In the genomic region with DNA sequence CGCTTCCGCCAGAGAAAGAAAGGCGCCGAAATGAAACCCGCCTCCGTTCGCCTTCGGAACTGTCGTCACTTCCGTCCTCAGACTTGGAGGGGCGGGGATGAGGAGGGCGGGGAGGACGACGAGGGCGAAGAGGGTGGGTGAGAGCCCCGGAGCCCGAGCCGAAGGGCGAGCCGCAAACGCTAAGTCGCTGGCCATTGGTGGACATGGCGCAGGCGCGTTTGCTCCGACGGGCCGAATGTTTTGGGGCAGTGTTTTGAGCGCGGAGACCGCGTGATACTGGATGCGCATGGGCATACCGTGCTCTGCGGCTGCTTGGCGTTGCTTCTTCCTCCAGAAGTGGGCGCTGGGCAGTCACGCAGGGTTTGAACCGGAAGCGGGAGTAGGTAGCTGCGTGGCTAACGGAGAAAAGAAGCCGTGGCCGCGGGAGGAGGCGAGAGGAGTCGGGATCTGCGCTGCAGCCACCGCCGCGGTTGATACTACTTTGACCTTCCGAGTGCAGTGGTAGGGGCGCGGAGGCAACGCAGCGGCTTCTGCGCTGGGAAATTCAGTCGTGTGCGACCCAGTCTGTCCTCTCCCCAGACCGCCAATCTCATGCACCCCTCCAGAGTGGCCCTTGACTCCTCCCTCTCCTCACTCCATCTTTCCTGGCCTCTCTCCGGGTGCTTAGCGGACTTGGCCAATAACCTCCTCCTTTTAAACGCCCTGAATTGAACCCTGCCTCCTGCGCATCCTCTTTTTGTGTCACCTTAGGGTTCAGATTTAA, we compare ENCODE assay signal across 1 cellular context.
A peak's percentile ranks its signal among the peaks of the same experiment; 100 is the strongest.
TF ChIP-seq lines count a peak whose summit lies in the region.

Gene ATM (plus strand): TSS at position 382 of the 763 bp plus-strand sequence. CDS start 4,558 bp downstream, outside the sequence.

TF ChIP-seq in HepG2, 621 proteins besides CTCF, POLR2A, EP300 and RAD21 (continued from another document and continues in another):
- TF ChIP-seq SUZ12 (IDR thresholded peaks at IDR 0.05; ENCODE audit: low read depth, low read length) (no peak), RFX5 (IDR thresholded peaks at IDR 0.05; ENCODE audit: low read depth, low read length) (no peak), ZNF468 (CRISPR knock-in tag; IDR thresholded peaks at IDR 0.05) (no peak), KDM6A (CRISPR knock-in tag; IDR thresholded peaks at IDR 0.05; ENCODE audit: low read depth) (no peak), TFAP4 (IDR thresholded peaks at IDR 0.05; ENCODE audit: borderline replicate concordance, low read depth) (peak; percentile 11; the same call in 1 of the 2 replicates), ZNF17 (CRISPR knock-in tag; IDR thresholded peaks at IDR 0.05) (no peak), GMEB2 (CRISPR knock-in tag; IDR thresholded peaks at IDR 0.05; ENCODE audit: low read depth) (no peak), KDM5B (CRISPR knock-in tag; IDR thresholded peaks at IDR 0.05; ENCODE audit: borderline replicate concordance) (peak; percentile 94), MED1 (CRISPR knock-in tag; IDR thresholded peaks at IDR 0.05) (peak; percentile 52), ZNF780A (CRISPR knock-in tag; IDR thresholded peaks at IDR 0.05) (no peak), ZNF530 (CRISPR knock-in tag; IDR thresholded peaks at IDR 0.05; ENCODE audit: low read depth) (no peak), NFYB (CRISPR knock-in tag; IDR thresholded peaks at IDR 0.05) (peak; percentile 85), ZNF343 (CRISPR knock-in tag; IDR thresholded peaks at IDR 0.05) (no peak), RCOR2 (CRISPR knock-in tag; IDR thresholded peaks at IDR 0.05) (no peak), GTF2F1 (IDR thresholded peaks at IDR 0.05; ENCODE audit: low read length) (no peak), THYN1 (CRISPR knock-in tag; IDR thresholded peaks at IDR 0.05; ENCODE audit: borderline replicate concordance, low read depth) (no peak), ZFAT (CRISPR knock-in tag; conservative IDR thresholded peaks at IDR 0.05) (no peak), ZNF30 (CRISPR knock-in tag; IDR thresholded peaks at IDR 0.05) (no peak), ZSCAN29 (CRISPR knock-in tag; conservative IDR thresholded peaks at IDR 0.05) (no peak; the same call in 1 of the 2 replicates), MIER3 (CRISPR knock-in tag; IDR thresholded peaks at IDR 0.05; ENCODE audit: borderline replicate concordance) (peak; percentile 64; the same call in 1 of the 2 replicates), TCF7 (IDR thresholded peaks at IDR 0.05; ENCODE audit: low read depth) (no peak), HOXD1 (CRISPR knock-in tag; IDR thresholded peaks at IDR 0.05) (no peak), NPAS2 (CRISPR knock-in tag; IDR thresholded peaks at IDR 0.05; ENCODE audit: borderline replicate concordance) (no peak), CHCHD3 (CRISPR knock-in tag; IDR thresholded peaks at IDR 0.05) (no peak), TBL1XR1 (IDR thresholded peaks at IDR 0.05; ENCODE audit: borderline replicate concordance, low read length, partially characterized antibody) (no peak), ZC3H13 (CRISPR knock-in tag; IDR thresholded peaks at IDR 0.05) (peak; percentile 26; the same call in 1 of the 2 replicates), NR0B2 (CRISPR knock-in tag; IDR thresholded peaks at IDR 0.05) (no peak), CAMTA2 (CRISPR knock-in tag; IDR thresholded peaks at IDR 0.05; ENCODE audit: borderline replicate concordance) (no peak), ZBTB38 (CRISPR knock-in tag; IDR thresholded peaks at IDR 0.05) (peak; percentile 65), ELK4 (CRISPR knock-in tag; IDR thresholded peaks at IDR 0.05; ENCODE audit: borderline replicate concordance) (no peak), CBX1 (IDR thresholded peaks at IDR 0.05; ENCODE audit: low read depth) (peak; percentile 70), NFYC (CRISPR knock-in tag; IDR thresholded peaks at IDR 0.05) (peak; percentile 84), FOXA1 (IDR thresholded peaks at IDR 0.05) (no peak), FOXA1 (CRISPR knock-in tag; IDR thresholded peaks at IDR 0.05) (0 out of 2 replicates have a peak, but pooled peaks have one; percentile 12), SRF (IDR thresholded peaks at IDR 0.05; ENCODE audit: low read depth, low read length) (no peak), SKI (IDR thresholded peaks at IDR 0.05; ENCODE audit: partially characterized antibody) (no peak), ZNF570 (CRISPR knock-in tag; IDR thresholded peaks at IDR 0.05; ENCODE audit: borderline replicate concordance) (no peak), RAD51 (IDR thresholded peaks at IDR 0.05; ENCODE audit: borderline replicate concordance) (no peak), NR2F6 (IDR thresholded peaks at IDR 0.05) (no peak), NR2F6 (CRISPR knock-in tag; IDR thresholded peaks at IDR 0.05) (no peak; the same call in 1 of the 2 replicates), HNRNPL (IDR thresholded peaks at IDR 0.05; ENCODE audit: low read depth, low read length) (no peak), HNF1B (CRISPR knock-in tag; IDR thresholded peaks at IDR 0.05) (peak; percentile 57), PAWR (CRISPR knock-in tag; IDR thresholded peaks at IDR 0.05; ENCODE audit: borderline replicate concordance) (no peak), RNF219 (CRISPR knock-in tag; IDR thresholded peaks at IDR 0.05) (no peak), HDAC2 (CRISPR knock-in tag; IDR thresholded peaks at IDR 0.05) (peak; percentile 56), SALL2 (CRISPR knock-in tag; IDR thresholded peaks at IDR 0.05) (no peak)
- TF ChIP-seq, protein P1, sequence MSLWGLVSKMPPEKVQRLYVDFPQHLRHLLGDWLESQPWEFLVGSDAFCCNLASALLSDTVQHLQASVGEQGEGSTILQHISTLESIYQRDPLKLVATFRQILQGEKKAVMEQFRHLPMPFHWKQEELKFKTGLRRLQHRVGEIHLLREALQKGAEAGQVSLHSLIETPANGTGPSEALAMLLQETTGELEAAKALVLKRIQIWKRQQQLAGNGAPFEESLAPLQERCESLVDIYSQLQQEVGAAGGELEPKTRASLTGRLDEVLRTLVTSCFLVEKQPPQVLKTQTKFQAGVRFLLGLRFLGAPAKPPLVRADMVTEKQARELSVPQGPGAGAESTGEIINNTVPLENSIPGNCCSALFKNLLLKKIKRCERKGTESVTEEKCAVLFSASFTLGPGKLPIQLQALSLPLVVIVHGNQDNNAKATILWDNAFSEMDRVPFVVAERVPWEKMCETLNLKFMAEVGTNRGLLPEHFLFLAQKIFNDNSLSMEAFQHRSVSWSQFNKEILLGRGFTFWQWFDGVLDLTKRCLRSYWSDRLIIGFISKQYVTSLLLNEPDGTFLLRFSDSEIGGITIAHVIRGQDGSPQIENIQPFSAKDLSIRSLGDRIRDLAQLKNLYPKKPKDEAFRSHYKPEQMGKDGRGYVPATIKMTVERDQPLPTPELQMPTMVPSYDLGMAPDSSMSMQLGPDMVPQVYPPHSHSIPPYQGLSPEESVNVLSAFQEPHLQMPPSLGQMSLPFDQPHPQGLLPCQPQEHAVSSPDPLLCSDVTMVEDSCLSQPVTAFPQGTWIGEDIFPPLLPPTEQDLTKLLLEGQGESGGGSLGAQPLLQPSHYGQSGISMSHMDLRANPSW (CRISPR knock-in tag; IDR thresholded peaks at IDR 0.05; ENCODE audit: borderline replicate concordance), result no peak
- TF ChIP-seq, protein P2, sequence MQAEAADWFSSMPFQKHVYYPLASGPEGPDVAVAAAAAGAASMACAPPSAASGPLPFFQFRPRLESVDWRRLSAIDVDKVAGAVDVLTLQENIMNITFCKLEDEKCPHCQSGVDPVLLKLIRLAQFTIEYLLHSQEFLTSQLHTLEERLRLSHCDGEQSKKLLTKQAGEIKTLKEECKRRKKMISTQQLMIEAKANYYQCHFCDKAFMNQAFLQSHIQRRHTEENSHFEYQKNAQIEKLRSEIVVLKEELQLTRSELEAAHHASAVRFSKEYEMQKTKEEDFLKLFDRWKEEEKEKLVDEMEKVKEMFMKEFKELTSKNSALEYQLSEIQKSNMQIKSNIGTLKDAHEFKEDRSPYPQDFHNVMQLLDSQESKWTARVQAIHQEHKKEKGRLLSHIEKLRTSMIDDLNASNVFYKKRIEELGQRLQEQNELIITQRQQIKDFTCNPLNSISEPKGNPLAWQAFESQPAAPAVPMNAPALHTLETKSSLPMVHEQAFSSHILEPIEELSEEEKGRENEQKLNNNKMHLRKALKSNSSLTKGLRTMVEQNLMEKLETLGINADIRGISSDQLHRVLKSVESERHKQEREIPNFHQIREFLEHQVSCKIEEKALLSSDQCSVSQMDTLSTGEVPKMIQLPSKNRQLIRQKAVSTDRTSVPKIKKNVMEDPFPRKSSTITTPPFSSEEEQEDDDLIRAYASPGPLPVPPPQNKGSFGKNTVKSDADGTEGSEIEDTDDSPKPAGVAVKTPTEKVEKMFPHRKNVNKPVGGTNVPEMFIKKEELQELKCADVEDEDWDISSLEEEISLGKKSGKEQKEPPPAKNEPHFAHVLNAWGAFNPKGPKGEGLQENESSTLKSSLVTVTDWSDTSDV (CRISPR knock-in tag; IDR thresholded peaks at IDR 0.05), result no peak
- TF ChIP-seq, protein P3, sequence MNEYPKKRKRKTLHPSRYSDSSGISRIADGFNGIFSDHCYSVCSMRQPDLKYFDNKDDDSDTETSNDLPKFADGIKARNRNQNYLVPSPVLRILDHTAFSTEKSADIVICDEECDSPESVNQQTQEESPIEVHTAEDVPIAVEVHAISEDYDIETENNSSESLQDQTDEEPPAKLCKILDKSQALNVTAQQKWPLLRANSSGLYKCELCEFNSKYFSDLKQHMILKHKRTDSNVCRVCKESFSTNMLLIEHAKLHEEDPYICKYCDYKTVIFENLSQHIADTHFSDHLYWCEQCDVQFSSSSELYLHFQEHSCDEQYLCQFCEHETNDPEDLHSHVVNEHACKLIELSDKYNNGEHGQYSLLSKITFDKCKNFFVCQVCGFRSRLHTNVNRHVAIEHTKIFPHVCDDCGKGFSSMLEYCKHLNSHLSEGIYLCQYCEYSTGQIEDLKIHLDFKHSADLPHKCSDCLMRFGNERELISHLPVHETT (CRISPR knock-in tag; conservative IDR thresholded peaks at IDR 0.05), result 0 out of 2 replicates have a peak, but pooled peaks have one; percentile 41
- TF ChIP-seq, protein P4, sequence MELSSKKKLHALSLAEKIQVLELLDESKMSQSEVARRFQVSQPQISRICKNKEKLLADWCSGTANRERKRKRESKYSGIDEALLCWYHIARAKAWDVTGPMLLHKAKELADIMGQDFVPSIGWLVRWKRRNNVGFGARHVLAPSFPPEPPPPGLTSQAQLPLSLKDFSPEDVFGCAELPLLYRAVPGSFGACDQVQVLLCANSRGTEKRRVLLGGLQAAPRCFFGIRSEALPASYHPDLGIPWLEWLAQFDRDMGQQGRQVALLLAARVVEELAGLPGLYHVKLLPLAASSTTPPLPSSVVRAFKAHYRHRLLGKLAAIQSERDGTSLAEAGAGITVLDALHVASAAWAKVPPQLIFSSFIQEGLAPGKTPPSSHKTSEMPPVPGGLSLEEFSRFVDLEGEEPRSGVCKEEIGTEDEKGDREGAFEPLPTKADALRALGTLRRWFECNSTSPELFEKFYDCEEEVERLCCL (CRISPR knock-in tag; IDR thresholded peaks at IDR 0.05; ENCODE audit: borderline replicate concordance), result no peak
